In the genomic region with DNA sequence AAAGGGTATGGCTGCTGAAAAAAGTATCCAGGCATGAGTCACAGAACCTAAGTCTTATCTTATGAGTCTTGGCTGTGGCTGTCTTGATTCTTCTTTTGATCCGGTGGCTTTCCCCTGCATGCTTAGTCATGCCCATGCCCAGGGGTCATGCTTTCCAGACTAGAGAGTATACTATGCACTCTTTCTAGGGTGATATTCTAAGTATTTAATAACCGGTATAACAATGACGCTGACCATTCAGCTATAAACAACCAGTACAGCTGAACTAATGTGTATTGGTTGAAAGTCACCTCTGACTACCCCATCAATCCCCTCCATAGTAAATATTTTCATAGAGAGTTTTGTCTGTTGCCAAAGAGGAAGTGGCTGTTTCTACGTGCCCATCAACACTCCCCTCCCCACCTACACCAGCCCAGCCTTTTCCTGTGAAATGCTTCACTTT, we compare ENCODE assay signal across 13 cellular contexts. TPM values are rescaled to one million over a fixed set of nuclear protein-coding genes. Genes with fewer than 3 reads are reported as not detected.
DNase-seq lines count a peak whose midpoint lies in the region; ATAC-seq and TF ChIP-seq lines count a peak whose summit lies in the region.
"Had no signal": no experiment of that assay in that cellular context is flagged by ENCODE, and none has a peak within 500 bp of the region (broad histone marks: within the 10 kb centered on the region; RNA-seq: fewer than 3 reads in every experiment).

No MANE protein-coding gene starts in this region.

- H3K4me3 ChIP-seq in RWPE2 (ENCODE audit: severe bottlenecking), result no peak overlapping the region
- H3K4me3 ChIP-seq: HAP-1 had no signal

- H3K9me3 ChIP-seq in RWPE2 (ENCODE audit: severe bottlenecking), result no peaks in the 10 kb centered on the region
- H3K9me3 ChIP-seq: Caco-2, HAP-1 had no signal

- DNase-seq in Daoy (ENCODE audit: low read depth) (peak; percentile 66), RWPE2 (ENCODE audit: low spot score) (peak; percentile 80), glomerular visceral epithelial cell (ENCODE audit: extremely low spot score) (peak; percentile 4), T-helper 1 cell (no peak), left ventricle myocardium superior (no peak), NCI-H187 treated with DMSO at 0.1 percent for 48 hours (lab: John Stamatoyannopoulos, UW) (no peak), SHP77 (lab: John Stamatoyannopoulos, UW) (no peak)
- DNase-seq: Caco-2, NCI-H1930, substantia nigra had no signal

- peak overlapping the region; percentile 53 for H3K27ac ChIP-seq in RWPE2 (ENCODE audit: poor library complexity, severe bottlenecking)

- no peaks in the 10 kb centered on the region for H3K36me3 ChIP-seq in RWPE2 (ENCODE audit: low read depth)
- H3K36me3 ChIP-seq: HAP-1 had no signal

- intact Hi-C loops in left ventricle myocardium superior (cut with micrococcal nuclease), result no loop called here

- H3K27me3 ChIP-seq in RWPE2 (ENCODE audit: insufficient read depth, poor library complexity, severe bottlenecking), result no peaks in the 10 kb centered on the region

- peaks cover 15% of the 10 kb centered on the region for H3K4me1 ChIP-seq in RWPE2 (ENCODE audit: insufficient read depth, poor library complexity, severe bottlenecking)
- H3K4me1 ChIP-seq: Caco-2, HAP-1 had no signal

- TF ChIP-seq CTCF in RWPE2 (IDR thresholded peaks at IDR 0.05; ENCODE audit: poor library complexity, severe bottlenecking), result no peak

- ATAC-seq in HG03378 (IDR thresholded peaks at IDR 0.05; ENCODE audit: unreplicated experiment) (peak; percentile 70), RWPE2 (ENCODE audit: low read depth) (peak; percentile 98), left ventricle myocardium superior (no peak)
- ATAC-seq: HepG2 had no signal

RNA-seq across cellular contexts. Expression of a gene that starts 34.7 kb away (rescaled TPM):
- total RNA-seq in Daoy (2014; rRNA removed; shearing (Covaris generic)), result 0.11 and 0.68 TPM in 2 replicates
- total RNA-seq in left ventricle myocardium superior, result 1.0 TPM
- total RNA-seq: HepG2 had no signal

Comparison
In these comparisons a context has a peak if more than half of its experiments do, and no peak if none do; other contexts are left out.
1. DNase-seq: peak in Daoy (single experiment), RWPE2 (single experiment) and glomerular visceral epithelial cell (single experiment); none in T-helper 1 cell (0 of 5), left ventricle myocardium superior (single experiment), NCI-H187 treated with DMSO at 0.1 percent for 48 hours (single experiment) and SHP77 (0 of 2).